ENCODE assay signal across 16 cellular contexts in the genomic region with DNA sequence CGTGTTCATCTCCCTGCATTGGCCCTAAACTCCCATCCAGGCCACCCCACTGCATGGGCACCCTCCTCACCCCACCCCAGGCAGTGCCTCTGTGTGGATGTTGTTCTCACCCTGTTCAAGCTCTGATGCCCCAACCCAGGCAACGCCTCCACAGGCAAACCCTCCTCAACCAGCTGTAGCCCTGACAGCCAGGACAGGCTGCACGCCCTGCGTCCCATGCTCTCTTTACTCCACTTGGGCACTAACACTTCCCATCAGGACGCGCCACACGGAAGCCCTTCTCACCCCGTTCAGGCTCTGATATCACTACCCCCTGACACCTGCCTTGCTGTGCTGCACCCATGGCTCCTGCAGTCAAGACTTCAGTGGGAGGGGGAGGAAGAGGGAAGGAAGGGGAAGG. TPM values are rescaled to one million over a fixed set of nuclear protein-coding genes. Genes with fewer than 3 reads are reported as not detected.
DNase-seq lines count a peak whose midpoint lies in the region; ATAC-seq, FAIRE-seq and TF ChIP-seq lines count a peak whose summit lies in the region.
"Had no signal": no experiment of that assay in that cellular context is flagged by ENCODE, and none has a peak within 500 bp of the region (broad histone marks: within the 10 kb centered on the region; RNA-seq: fewer than 3 reads in every experiment).

No MANE protein-coding gene starts in this region.

- 0 out of 2 replicates have a peak overlapping the region, but pooled peaks have one; percentile 12 for H2BK5ac ChIP-seq in H1 (ENCODE audit: low read depth, low read length)
- no peak overlapping the region for H2BK5ac ChIP-seq in neuronal stem cell (ENCODE audit: low read length)

- H2BK20ac ChIP-seq in H1 (ENCODE audit: low read length): no peak overlapping the region

- H3K23me2 ChIP-seq in H1 (ENCODE audit: low read depth, low read length): peaks cover 7% of the 10 kb centered on the region; the same call in 1 of the 2 replicates

- FAIRE-seq in H1 (lab: Jason Lieb, UNC): no peak
- FAIRE-seq: K562 had no signal

- no peaks in the 10 kb centered on the region for H3K9me3 ChIP-seq in CD4-positive, CD25-positive, alpha-beta regulatory T cell (ENCODE audit: control insufficient read depth in 2 of 2, low read length in 2 of 2)
- no peaks in the 10 kb centered on the region for H3K9me3 ChIP-seq in CD8-positive, alpha-beta T cell (ENCODE audit: low read length)
- H3K9me3 ChIP-seq in H1 (ENCODE audit: insufficient read depth in 2 of 2, low read depth in 1 of 2, low read length in 1 of 2) (no peaks in the 10 kb centered on the region), neuronal stem cell (replicated peaks in 1 of 2; ENCODE audit: control insufficient read depth in 2 of 2, insufficient read depth in 1 of 2, low read depth in 1 of 2, low read length in 2 of 2) (no peaks in the 10 kb centered on the region), ascending aorta (no peaks in the 10 kb centered on the region)
- H3K9me3 ChIP-seq: BLaER1 had no signal

- no peak for TF ChIP-seq RAD21 in H1 (IDR thresholded peaks at IDR 0.05 in 1 of 2, conservative IDR thresholded peaks at IDR 0.05 in 1 of 2; ENCODE audit: low read depth in 2 of 2, low read length in 2 of 2)

- H3K23ac ChIP-seq in H1 (ENCODE audit: insufficient read length) (no peak overlapping the region), neuronal stem cell (ENCODE audit: low read depth, low read length, poor library complexity) (no peak overlapping the region)

- no peaks in the 10 kb centered on the region for H3K27me3 ChIP-seq in CD4-positive, CD25-positive, alpha-beta regulatory T cell (ENCODE audit: control insufficient read depth, insufficient read depth, low read length)
- no peaks in the 10 kb centered on the region for H3K27me3 ChIP-seq in CD8-positive, alpha-beta T cell (ENCODE audit: insufficient read depth, low read length)
- H3K27me3 ChIP-seq in H1 (replicated peaks in 1 of 4; ENCODE audit: control insufficient read depth in 3 of 4, extremely low read depth in 1 of 4, insufficient read depth in 3 of 4, low read length in 3 of 4): peaks cover 0 to 8% (median 6%) of the 10 kb centered on the region in 4 experiments; a peak in 4 of 7 replicates
- H3K27me3 ChIP-seq in neuronal stem cell (ENCODE audit: control insufficient read depth in 3 of 3, insufficient read depth in 3 of 3, low read depth in 1 of 3, low read length in 3 of 3): peaks cover 0 to 3% (median 0%) of the 10 kb centered on the region in 3 experiments
- no peaks in the 10 kb centered on the region for H3K27me3 ChIP-seq in ascending aorta
- H3K27me3 ChIP-seq: BLaER1 had no signal

- CTCF ChIA-PET in CD8-positive, alpha-beta T cell (lab: Charles Lee): no interaction called here
- CTCF ChIA-PET in H1 (lab: Charles Lee; ENCODE audit: partially characterized antibody): interaction anchor here (3.9 kb wide), 1 partner anchor 11 kb away, joined by 14 read pairs; no protein-coding TSS in a partner anchor

- H2BK12ac ChIP-seq in H1 (ENCODE audit: low read depth, low read length): peak overlapping the region; percentile 40; the same call in 1 of the 2 replicates
- H2BK12ac ChIP-seq in neuronal stem cell (ENCODE audit: low read length): no peak overlapping the region

- intact Hi-C loops in CD8-positive, alpha-beta T cell (cut with DNase I, micrococcal nuclease): no loop called here
- intact Hi-C loops in ascending aorta (cut with DNase I): no loop called here

- no peak overlapping the region for H3K56ac ChIP-seq in H1 (replicated peaks; ENCODE audit: insufficient read length, low read depth, low read length)

- H2AFZ ChIP-seq in H1 (ENCODE audit: low read length) (no peak overlapping the region), neuronal stem cell (ENCODE audit: low read length) (no peak overlapping the region)

- H3K79me1 ChIP-seq in H1 (ENCODE audit: low read depth, low read length) (no peaks in the 10 kb centered on the region), neuronal stem cell (ENCODE audit: low read depth, low read length) (no peaks in the 10 kb centered on the region)

- no peaks in the 10 kb centered on the region for H4K20me1 ChIP-seq in H1 (replicated peaks in 1 of 2; ENCODE audit: control insufficient read depth in 1 of 2, insufficient read depth in 2 of 2, low read length in 2 of 2)

- H4K8ac ChIP-seq in H1 (ENCODE audit: extremely low read depth, insufficient read depth, low read length) (peak overlapping the region; percentile 72), neuronal stem cell (ENCODE audit: low read depth, low read length) (no peak overlapping the region)

- TF ChIP-seq POLR2A in H1 (IDR thresholded peaks at IDR 0.05; ENCODE audit: control extremely low read depth in 1 of 2, low read depth in 2 of 2, low read length in 2 of 2): no peak

- no peaks in the 10 kb centered on the region for H3K9me3 Mint-ChIP-seq in CD4-positive, CD25-positive, alpha-beta regulatory T cell
- no peaks in the 10 kb centered on the region for H3K9me3 Mint-ChIP-seq in CD8-positive, alpha-beta T cell
- H3K9me3 Mint-ChIP-seq: HFFc6 had no signal

- H2BK120ac ChIP-seq in H1 (replicated peaks; ENCODE audit: low read depth, low read length): no peak overlapping the region
- H2BK120ac ChIP-seq in neuronal stem cell (ENCODE audit: low read depth, low read length): no peak overlapping the region

- POLR2A ChIA-PET in CD8-positive, alpha-beta T cell (lab: Charles Lee): no interaction called here
- POLR2A ChIA-PET in H1 (lab: Charles Lee; ENCODE audit: partially characterized antibody): no interaction called here

- no peak overlapping the region for H3K27ac ChIP-seq in CD4-positive, CD25-positive, alpha-beta regulatory T cell (ENCODE audit: insufficient read depth, low read length, poor library complexity, severe bottlenecking)
- no peak overlapping the region for H3K27ac ChIP-seq in CD8-positive, alpha-beta T cell (ENCODE audit: low read depth, low read length)
- no peak overlapping the region for H3K27ac ChIP-seq in H1 (ENCODE audit: low read depth, low read length)
- no peak overlapping the region for H3K27ac ChIP-seq in neuronal stem cell (replicated peaks; ENCODE audit: low read length)
- no peak overlapping the region for H3K27ac ChIP-seq in ascending aorta
- H3K27ac ChIP-seq: BLaER1 had no signal

- H4K91ac ChIP-seq in H1 (replicated peaks; ENCODE audit: insufficient read length, low read length) (peak overlapping the region; percentile 31), neuronal stem cell (ENCODE audit: low read depth, low read length, poor library complexity) (no peak overlapping the region)

- 88% methylated on average over 8 of the region's 8 CpGs; no CpG with 5 or more reads in 1 of the 2 experiments for WGBS in H1 (ENCODE audit: extremely low coverage in 1 of 2, insufficient coverage in 1 of 2, insufficient read length in 1 of 2, insufficient replicate concordance in 2 of 2, low coverage in 1 of 2, low lambda C conversion rate in 2 of 2, missing lambda C conversion rate in 1 of 2), 2 experiments
- WGBS in neuronal stem cell (ENCODE audit: extremely low coverage in 2 of 2, insufficient read length in 2 of 2, insufficient replicate concordance in 1 of 2), 2 donors: no CpG with 5 or more reads among the region's 8 CpGs

- no peak for ATAC-seq in CD4-positive, CD25-positive, alpha-beta regulatory T cell (ENCODE audit: low read depth in 2 of 2)
- no peak for ATAC-seq in CD8-positive, alpha-beta T cell
- no peak for ATAC-seq in GM21367 (IDR thresholded peaks at IDR 0.05; ENCODE audit: unreplicated experiment)
- ATAC-seq in GM18520 (IDR thresholded peaks at IDR 0.05; ENCODE audit: unreplicated experiment): no peak
- ATAC-seq: K562 had no signal

- peaks cover 18% of the 10 kb centered on the region for H3K36me3 Mint-ChIP-seq in CD4-positive, CD25-positive, alpha-beta regulatory T cell
- H3K36me3 Mint-ChIP-seq in CD8-positive, alpha-beta T cell: peaks cover 65% of the 10 kb centered on the region

- no peak overlapping the region for H3K4me3 ChIP-seq in CD4-positive, CD25-positive, alpha-beta regulatory T cell (ENCODE audit: low read depth, low read length)
- no peak overlapping the region for H3K4me3 ChIP-seq in CD8-positive, alpha-beta T cell (ENCODE audit: low read depth, low read length)
- H3K4me3 ChIP-seq in H1 (ENCODE audit: extremely low read depth in 1 of 4, insufficient read depth in 2 of 4, low read depth in 3 of 4, low read length in 4 of 4) (no peak overlapping the region), neuronal stem cell (ENCODE audit: low read length in 2 of 2) (peak overlapping the region in 1 of 2 donors; percentile 43), ascending aorta (no peak overlapping the region)
- H3K4me3 ChIP-seq: BLaER1, K562 had no signal

- H3K36me3 ChIP-seq in CD4-positive, CD25-positive, alpha-beta regulatory T cell (ENCODE audit: control insufficient read depth, insufficient read depth, low read length): peaks cover 37% of the 10 kb centered on the region
- peaks cover 9% of the 10 kb centered on the region for H3K36me3 ChIP-seq in CD8-positive, alpha-beta T cell (ENCODE audit: insufficient read depth, low read length)
- H3K36me3 ChIP-seq in H1 (ENCODE audit: control insufficient read depth in 2 of 4, insufficient read depth in 4 of 4, low read length in 3 of 4) (no peaks in the 10 kb centered on the region), neuronal stem cell (replicated peaks in 1 of 2; ENCODE audit: control insufficient read depth in 2 of 2, insufficient read depth in 2 of 2, low read length in 2 of 2) (no peaks in the 10 kb centered on the region), ascending aorta (no peaks in the 10 kb centered on the region)

- H3K18ac ChIP-seq in H1 (ENCODE audit: extremely low read depth, low read length) (no peak overlapping the region), neuronal stem cell (ENCODE audit: low read length) (no peak overlapping the region)

- H3K9ac ChIP-seq in H1 (replicated peaks in 1 of 4; ENCODE audit: extremely low read depth in 1 of 4, low read depth in 3 of 4, low read length in 3 of 4) (no peak overlapping the region), neuronal stem cell (ENCODE audit: low read depth, low read length, poor library complexity) (no peak overlapping the region)
- H3K9ac ChIP-seq: BLaER1 had no signal

- H3K27me3 Mint-ChIP-seq in CD4-positive, CD25-positive, alpha-beta regulatory T cell: no peaks in the 10 kb centered on the region
- no peaks in the 10 kb centered on the region for H3K27me3 Mint-ChIP-seq in CD8-positive, alpha-beta T cell (ENCODE audit: low read depth)

- no peak for TF ChIP-seq EP300 in H1 (IDR thresholded peaks at IDR 0.05; ENCODE audit: borderline replicate concordance in 1 of 2, low read depth in 2 of 2, low read length in 2 of 2)

- peak overlapping the region; percentile 50 for H2BK15ac ChIP-seq in H1 (ENCODE audit: low read length)
- H2BK15ac ChIP-seq in neuronal stem cell (ENCODE audit: low read length): peak overlapping the region; percentile 23

- no peak overlapping the region for H3K4me3 Mint-ChIP-seq in CD4-positive, CD25-positive, alpha-beta regulatory T cell
- H3K4me3 Mint-ChIP-seq in CD8-positive, alpha-beta T cell: no peak overlapping the region
- H3K4me3 Mint-ChIP-seq: HFFc6 had no signal

- H3K4ac ChIP-seq in H1 (replicated peaks; ENCODE audit: insufficient read length, low read depth, low read length) (no peak overlapping the region), neuronal stem cell (ENCODE audit: low read length) (no peak overlapping the region)

- DNase-seq in CD4-positive, CD25-positive, alpha-beta regulatory T cell: no peak
- no peak for DNase-seq in CD8-positive, alpha-beta T cell
- DNase-seq in H1 (ENCODE audit: low read depth in 1 of 2, low spot score in 2 of 2) (no peak), neuronal stem cell (ENCODE audit: low spot score) (no peak), ascending aorta (ENCODE audit: low spot score in 2 of 2) (no peak), hypothalamus (lab: John Stamatoyannopoulos, UW) (no peak)
- DNase-seq: DMS79, HCEC 1CT, HFFc6 had no signal

- H3K79me2 ChIP-seq in H1 (ENCODE audit: control insufficient read depth in 1 of 2, insufficient read depth in 2 of 2, low read length in 2 of 2): no peaks in the 10 kb centered on the region

- no peaks in the 10 kb centered on the region for H3K4me1 ChIP-seq in CD4-positive, CD25-positive, alpha-beta regulatory T cell (ENCODE audit: control insufficient read depth, insufficient read depth, low read length, poor library complexity, severe bottlenecking)
- H3K4me1 ChIP-seq in CD8-positive, alpha-beta T cell (ENCODE audit: insufficient read depth, low read length): no peaks in the 10 kb centered on the region
- H3K4me1 ChIP-seq in H1 (replicated peaks in 1 of 4; ENCODE audit: control insufficient read depth in 3 of 4, insufficient read depth in 4 of 4, low read length in 3 of 4) (peaks cover 8 to 28% (median 12%) of the 10 kb centered on the region in 4 experiments; a peak in 6 of 7 replicates), neuronal stem cell (ENCODE audit: control insufficient read depth in 2 of 2, insufficient read depth in 1 of 2, low read depth in 1 of 2, low read length in 2 of 2) (peaks cover 5 to 7% of the 10 kb centered on the region in 2 donors), ascending aorta (no peaks in the 10 kb centered on the region)

- peaks cover 4 to 7% (median 5%) of the 10 kb centered on the region in 4 donors for H3K4me1 Mint-ChIP-seq in CD4-positive, CD25-positive, alpha-beta regulatory T cell
- H3K4me1 Mint-ChIP-seq in CD8-positive, alpha-beta T cell (ENCODE audit: low read depth): peaks cover under 1% of the 10 kb centered on the region

- H3K4me2 ChIP-seq in H1 (ENCODE audit: insufficient read depth in 1 of 2, low read depth in 2 of 2, low read length in 2 of 2): no peak overlapping the region
- no peak overlapping the region for H3K4me2 ChIP-seq in neuronal stem cell (ENCODE audit: insufficient read depth, low read length, poor library complexity, severe bottlenecking)
- H3K4me2 ChIP-seq: BLaER1 had no signal

- TF ChIP-seq CTCF in CD8-positive, alpha-beta T cell (IDR thresholded peaks at IDR 0.05): no peak
- TF ChIP-seq CTCF in H1 (IDR thresholded peaks at IDR 0.05; ENCODE audit: control extremely low read depth in 1 of 3, insufficient read depth in 1 of 3, low read depth in 1 of 3, low read length in 3 of 3): no peak
- no peak for TF ChIP-seq CTCF in ascending aorta (IDR thresholded peaks at IDR 0.05)

- peak overlapping the region in 2 of 3 donors; percentile 50 to 65 for H3K27ac Mint-ChIP-seq in CD4-positive, CD25-positive, alpha-beta regulatory T cell
- H3K27ac Mint-ChIP-seq in CD8-positive, alpha-beta T cell: peak overlapping the region; percentile 33
- H3K27ac Mint-ChIP-seq: HFFc6 had no signal

- no peak overlapping the region for H4K5ac ChIP-seq in H1 (ENCODE audit: insufficient read length, low read depth, low read length)

- H3K14ac ChIP-seq in H1 (ENCODE audit: insufficient read length) (no peak overlapping the region), neuronal stem cell (ENCODE audit: low read length) (no peak overlapping the region)

- H2AK5ac ChIP-seq in H1 (ENCODE audit: low read depth, low read length) (no peak overlapping the region), neuronal stem cell (ENCODE audit: low read depth, low read length) (no peak overlapping the region)

RNA-seq across cellular contexts. Expression of a gene that starts 47.9 kb away (rescaled TPM):
- not detected for total RNA-seq in CD4-positive, CD25-positive, alpha-beta regulatory T cell
- polyA plus RNA-seq in CD4-positive, CD25-positive, alpha-beta regulatory T cell: under 1 TPM in 1 of 4 donors, not detected in 3; 0.39 TPM
- not detected for total RNA-seq in CD8-positive, alpha-beta T cell
- 0.15 and 0.17 TPM in 2 replicates for total RNA-seq in H1 (2021; fragmentation: NEBNext Ultra II Directional; extraction: Animal tissue kit (Norgen Biotek cat#: 25700))
- 0.19 and 0.23 TPM in 2 replicates for polyA plus RNA-seq in H1 (2011; rRNA removed)
- 0.14 TPM for polyA plus RNA-seq in H1 (2011; cell fraction: cytosol; rRNA removed)
- 0.14 TPM for polyA plus RNA-seq in H1 (2011; cell fraction: nucleus; rRNA removed)
- 0.17 to 0.64 TPM (median 0.23 TPM) in 4 replicates for polyA plus RNA-seq in H1 (2012, experiment 1 of 2)
- polyA plus RNA-seq in H1 (2012, experiment 2 of 2): not detected
- 0.12 TPM for polyA plus RNA-seq in H1 (2013, experiment 1 of 2)
- 0.11 TPM for polyA plus RNA-seq in H1 (2013, experiment 2 of 2)
- 0.06 and 0.22 TPM in 2 replicates for polyA minus RNA-seq in H1 (2011; rRNA and poly(A)+ RNA removed)
- polyA minus RNA-seq in H1 (2011; cell fraction: cytosol; rRNA and poly(A)+ RNA removed): not detected
- 0.10 TPM for polyA minus RNA-seq in H1 (2011; cell fraction: nucleus; rRNA and poly(A)+ RNA removed)
- 0.07 TPM for polyA plus RNA-seq in neuronal stem cell (2013, experiment 1 of 2)
- 0.07 TPM for polyA plus RNA-seq in neuronal stem cell (2013, experiment 2 of 2)
- not detected for total RNA-seq in ascending aorta
- total RNA-seq: A673, G401, H4, HFFc6, K562 had no signal
- polyA plus RNA-seq: K562 had no signal
